24 cellular contexts compared by ENCODE assay signal in genomic region chr2:24497685-24498084, GRCh38. TPM values are rescaled to one million over a fixed set of nuclear protein-coding genes. Genes with fewer than 3 reads are reported as not detected.
DNase-seq lines count a peak whose midpoint lies in the region; ATAC-seq and TF ChIP-seq lines count a peak whose summit lies in the region.
"Had no signal": no experiment of that assay in that cellular context is flagged by ENCODE, and none has a peak within 500 bp of the region (broad histone marks: within the 10 kb centered on the region; RNA-seq: fewer than 3 reads in every experiment).

No MANE protein-coding gene starts in this region.

- H3K36me3 Mint-ChIP-seq in activated naive CD8-positive, alpha-beta T cell treated with anti-CD3 and anti-CD28 coated beads, Interleukin-2, amount 50 U/mL, for 24 hours (ENCODE audit: low read depth), result no peaks in the 10 kb centered on the region
- peaks cover 5% of the 10 kb centered on the region for H3K36me3 Mint-ChIP-seq in activated naive CD8-positive, alpha-beta T cell treated with anti-CD3 and anti-CD28 coated beads for 36 hours

- H3K4me1 ChIP-seq in endocrine pancreas (ENCODE audit: control insufficient read depth, insufficient read depth, low read length), result peaks cover 25% of the 10 kb centered on the region
- H3K4me1 ChIP-seq in gastrocnemius medialis, result peaks cover 82 to 87% of the 10 kb centered on the region in 2 donors
- H3K4me1 ChIP-seq in ovary (ENCODE audit: insufficient read depth), result peaks cover 5% of the 10 kb centered on the region
- H3K4me1 ChIP-seq: BE2C had no signal

- in situ Hi-C loops in gastrocnemius medialis (cut with MboI; ENCODE audit: low sequenced_read_pairs in 4 of 4), result no loop called here

- H3K27me3 ChIP-seq in endocrine pancreas (ENCODE audit: control insufficient read depth, insufficient read depth, low read length), result no peaks in the 10 kb centered on the region
- H3K27me3 ChIP-seq in gastrocnemius medialis, result no peaks in the 10 kb centered on the region
- H3K27me3 ChIP-seq in ovary, result no peaks in the 10 kb centered on the region
- H3K27me3 ChIP-seq: BE2C had no signal

- H3K27ac ChIP-seq in gastrocnemius medialis (peak overlapping the region in 3 of 4 donors; percentile 2 to 35 (median 31)), ovary (no peak overlapping the region)
- H3K27ac ChIP-seq: A549; BLaER1 treated with 17β-estradiol and CSF1 and Interleukin-3, amounts not matched to agents 10 nM and 100 nM had no signal

- DNase-seq in activated naive CD8-positive, alpha-beta T cell treated with anti-CD3 and anti-CD28 coated beads, Interleukin-2, amount 50 U/mL, for 24 hours, result no peak
- DNase-seq in activated naive CD8-positive, alpha-beta T cell treated with anti-CD3 and anti-CD28 coated beads for 36 hours, result no peak
- DNase-seq in OCI-M1 (lab: John Stamatoyannopoulos, UW) (peak; percentile 28), gastrocnemius medialis (no peak), ovary (no peak), omental fat pad (ENCODE audit: low spot score) (no peak)
- DNase-seq: 8988T; ACHN; AML-193; BE2C; CD4-positive, alpha-beta T cell; CD8-positive, alpha-beta memory T cell; DMS 273 treated with DMSO at 0.1 percent for 48 hours; DMS79; EL; GDM1; HFFc6 had no signal

- H3K4me3 ChIP-seq in endocrine pancreas (ENCODE audit: control insufficient read depth, insufficient read depth, low read length) (peak overlapping the region; percentile 38), gastrocnemius medialis (peak overlapping the region in 1 of 4 donors; percentile 25), ovary (no peak overlapping the region)
- H3K4me3 ChIP-seq: A549; BLaER1 treated with 17β-estradiol and CSF1 and Interleukin-3, amounts not matched to agents 10 nM and 100 nM; GM12878; GM23338; HAP-1 had no signal

- no peaks in the 10 kb centered on the region for H3K27me3 Mint-ChIP-seq in activated naive CD8-positive, alpha-beta T cell treated with anti-CD3 and anti-CD28 coated beads, Interleukin-2, amount 50 U/mL, for 24 hours
- no peaks in the 10 kb centered on the region for H3K27me3 Mint-ChIP-seq in activated naive CD8-positive, alpha-beta T cell treated with anti-CD3 and anti-CD28 coated beads for 36 hours
- H3K27me3 Mint-ChIP-seq: CD4-positive, alpha-beta T cell; CD8-positive, alpha-beta memory T cell had no signal

- no peaks in the 10 kb centered on the region for H3K36me3 ChIP-seq in endocrine pancreas (ENCODE audit: control insufficient read depth, insufficient read depth, low read length)
- no peaks in the 10 kb centered on the region for H3K36me3 ChIP-seq in gastrocnemius medialis
- H3K36me3 ChIP-seq in ovary, result no peaks in the 10 kb centered on the region
- H3K36me3 ChIP-seq: BE2C; BLaER1 treated with 17β-estradiol and CSF1 and Interleukin-3, amounts not matched to agents 10 nM and 100 nM; HAP-1 had no signal

- intact Hi-C loops in gastrocnemius medialis (cut with DNase I; ENCODE audit: low total_unique reads) (no loop called here), ovary (cut with DNase I) (no loop called here)

- TF ChIP-seq CTCF in gastrocnemius medialis (IDR thresholded peaks at IDR 0.05 in 4 of 5, conservative IDR thresholded peaks at IDR 0.05 in 1 of 5) (no peak), ovary (IDR thresholded peaks at IDR 0.05) (no peak), omental fat pad (IDR thresholded peaks at IDR 0.05) (no peak)

- TF ChIP-seq POLR2A in gastrocnemius medialis (IDR thresholded peaks at IDR 0.05) (no peak), ovary (IDR thresholded peaks at IDR 0.05) (no peak)

- H3K4me3 Mint-ChIP-seq in activated naive CD8-positive, alpha-beta T cell treated with anti-CD3 and anti-CD28 coated beads, Interleukin-2, amount 50 U/mL, for 24 hours, result no peak overlapping the region
- no peak overlapping the region for H3K4me3 Mint-ChIP-seq in activated naive CD8-positive, alpha-beta T cell treated with anti-CD3 and anti-CD28 coated beads for 36 hours
- H3K4me3 Mint-ChIP-seq: CD14-positive monocyte; CD4-positive, alpha-beta T cell; CD8-positive, alpha-beta memory T cell; GM23338; HFFc6 had no signal

- H3K27ac Mint-ChIP-seq in activated naive CD8-positive, alpha-beta T cell treated with anti-CD3 and anti-CD28 coated beads, Interleukin-2, amount 50 U/mL, for 24 hours, result peak overlapping the region; percentile 32
- no peak overlapping the region for H3K27ac Mint-ChIP-seq in activated naive CD8-positive, alpha-beta T cell treated with anti-CD3 and anti-CD28 coated beads for 36 hours
- H3K27ac Mint-ChIP-seq: CD4-positive, alpha-beta T cell; CD8-positive, alpha-beta memory T cell; GM23338; HFFc6 had no signal

- peaks cover 47% of the 10 kb centered on the region for H3K4me1 Mint-ChIP-seq in activated naive CD8-positive, alpha-beta T cell treated with anti-CD3 and anti-CD28 coated beads, Interleukin-2, amount 50 U/mL, for 24 hours
- H3K4me1 Mint-ChIP-seq in activated naive CD8-positive, alpha-beta T cell treated with anti-CD3 and anti-CD28 coated beads for 36 hours, result peaks cover 56% of the 10 kb centered on the region

- ATAC-seq in activated naive CD8-positive, alpha-beta T cell treated with anti-CD3 and anti-CD28 coated beads, Interleukin-2, amount 50 U/mL, for 24 hours, result no peak
- ATAC-seq in gastrocnemius medialis (no peak), omental fat pad (ENCODE audit: low FRiP score) (no peak)
- ATAC-seq: A549, GM12878, GM23338 had no signal

- H3K9me3 Mint-ChIP-seq in activated naive CD8-positive, alpha-beta T cell treated with anti-CD3 and anti-CD28 coated beads, Interleukin-2, amount 50 U/mL, for 24 hours, result no peaks in the 10 kb centered on the region
- no peaks in the 10 kb centered on the region for H3K9me3 Mint-ChIP-seq in activated naive CD8-positive, alpha-beta T cell treated with anti-CD3 and anti-CD28 coated beads for 36 hours
- H3K9me3 Mint-ChIP-seq: CD14-positive monocyte; CD4-positive, alpha-beta T cell; CD8-positive, alpha-beta memory T cell; GM23338; HFFc6 had no signal

- TF ChIP-seq EP300 in ovary (IDR thresholded peaks at IDR 0.05), result no peak

- no peak overlapping the region for H3K9ac ChIP-seq in endocrine pancreas (ENCODE audit: control insufficient read depth, insufficient read depth, low read length)
- H3K9ac ChIP-seq: BLaER1 treated with 17β-estradiol and CSF1 and Interleukin-3, amounts not matched to agents 10 nM and 100 nM had no signal

- H3K9me3 ChIP-seq in endocrine pancreas (ENCODE audit: control insufficient read depth, low read length), result no peaks in the 10 kb centered on the region
- H3K9me3 ChIP-seq in gastrocnemius medialis, result no peaks in the 10 kb centered on the region
- H3K9me3 ChIP-seq in ovary, result no peaks in the 10 kb centered on the region
- H3K9me3 ChIP-seq: A549; BE2C; BLaER1 treated with 17β-estradiol and CSF1 and Interleukin-3, amounts not matched to agents 10 nM and 100 nM; HAP-1 had no signal

RNA-seq across cellular contexts. Expression of gene NCOA1, which starts 6.6 kb away (rescaled TPM):
- 10 to 100 TPM; 19.2 to 20.2 TPM for total RNA-seq in activated naive CD8-positive, alpha-beta T cell treated with anti-CD3 and anti-CD28 coated beads for 36 hours
- total RNA-seq in gastrocnemius medialis, result 10 to 100 TPM; 33.9 to 91.2 (median 60.1) TPM
- total RNA-seq in ovary, result 10 to 100 TPM; 39.3 to 69.0 (median 58.1) TPM
- 10 to 100 TPM; 20.2 to 49.0 TPM for polyA plus RNA-seq in ovary
- 10 to 100 TPM; 46.8 to 80.1 (median 50.1) TPM for total RNA-seq in omental fat pad

Comparison
In these comparisons a context has a peak if more than half of its experiments do, and no peak if none do; other contexts are left out.
1. H3K27ac ChIP-seq: peak in gastrocnemius medialis (3 of 4); none in ovary (0 of 2).